In genomic region chr19:14517840-14518505, GRCh38 we compare ENCODE assay signal across 1 cellular context.
TF ChIP-seq lines count a peak whose summit lies in the region.

TSS of gene DNAJB1 (minus strand) at chr19:14518397. CDS start at chr19:14518349, 48 bp downstream.

TF ChIP-seq in HEK293, 187 proteins besides CTCF, POLR2A, EP300 and RAD21 (continued from another document and continues in another):
- TF ChIP-seq PRDM2 (tag by site-specific recombination; IDR thresholded peaks at IDR 0.05; ENCODE audit: borderline replicate concordance) (no peak), KLF8 (tag by site-specific recombination; IDR thresholded peaks at IDR 0.05) (0 out of 2 replicates have a peak, but pooled peaks have one; percentile 45), ZNF843 (tag by site-specific recombination; IDR thresholded peaks at IDR 0.05) (peak; percentile 63), ZNF211 (tag by site-specific recombination; IDR thresholded peaks at IDR 0.05; ENCODE audit: low read depth) (no peak), BCL11A (tag by site-specific recombination; IDR thresholded peaks at IDR 0.05; ENCODE audit: low read depth) (no peak), ZBTB20 (tag by site-specific recombination; IDR thresholded peaks at IDR 0.05) (peak; percentile 8; the same call in 1 of the 2 replicates), WT1 (tag by site-specific recombination; IDR thresholded peaks at IDR 0.05) (no peak), MEIS1 (CRISPR knock-in tag; IDR thresholded peaks at IDR 0.05; ENCODE audit: borderline replicate concordance) (no peak), ZNF138 (tag by site-specific recombination; IDR thresholded peaks at IDR 0.05; ENCODE audit: borderline replicate concordance) (no peak; the same call in 1 of the 2 replicates), ZNF792 (tag by site-specific recombination; IDR thresholded peaks at IDR 0.05) (0 out of 2 replicates have a peak, but pooled peaks have one; percentile 51), GLI4 (tag by site-specific recombination; IDR thresholded peaks at IDR 0.05) (0 out of 2 replicates have a peak, but pooled peaks have one; percentile 75), ZNF580 (tag by site-specific recombination; IDR thresholded peaks at IDR 0.05) (no peak; the same call in 1 of the 2 replicates), ZNF274 (IDR thresholded peaks at IDR 0.05; ENCODE audit: low read length) (no peak), ZNF274 (tag by site-specific recombination; IDR thresholded peaks at IDR 0.05; ENCODE audit: borderline replicate concordance) (no peak), ZNF624 (tag by site-specific recombination; IDR thresholded peaks at IDR 0.05) (no peak), ZBTB11 (tag by site-specific recombination; conservative IDR thresholded peaks at IDR 0.05; ENCODE audit: low read depth) (peak; percentile 75; the same call in 1 of the 2 replicates), ZNF449 (tag by site-specific recombination; IDR thresholded peaks at IDR 0.05) (no peak), ZNF785 (tag by site-specific recombination; IDR thresholded peaks at IDR 0.05) (no peak), ZNF146 (tag by site-specific recombination; IDR thresholded peaks at IDR 0.05) (peak; percentile 35; the same call in 1 of the 2 replicates), ZNF658 (tag by site-specific recombination; IDR thresholded peaks at IDR 0.05) (no peak), ZBTB48 (tag by site-specific recombination; IDR thresholded peaks at IDR 0.05) (no peak), ZNF350 (tag by site-specific recombination; IDR thresholded peaks at IDR 0.05) (no peak), ZNF239 (tag by site-specific recombination; IDR thresholded peaks at IDR 0.05) (no peak), ZSCAN18 (tag by site-specific recombination; IDR thresholded peaks at IDR 0.05) (no peak), HOXD13 (CRISPR knock-in tag; IDR thresholded peaks at IDR 0.05; ENCODE audit: borderline replicate concordance) (no peak), ZSCAN30 (tag by site-specific recombination; IDR thresholded peaks at IDR 0.05) (peak; percentile 67; the same call in 1 of the 2 replicates), ZNF266 (tag by site-specific recombination; IDR thresholded peaks at IDR 0.05; ENCODE audit: low read depth) (no peak), ZNF391 (tag by site-specific recombination; IDR thresholded peaks at IDR 0.05; ENCODE audit: borderline replicate concordance, low read depth) (peak; percentile 72; the same call in 1 of the 2 replicates), ZNF423 (tag by site-specific recombination; IDR thresholded peaks at IDR 0.05) (no peak), PBX3 (CRISPR knock-in tag; IDR thresholded peaks at IDR 0.05) (no peak; the same call in 1 of the 2 replicates), ZNF514 (tag by site-specific recombination; IDR thresholded peaks at IDR 0.05) (no peak), YY2 (tag by site-specific recombination; IDR thresholded peaks at IDR 0.05) (no peak), SCRT1 (tag by site-specific recombination; IDR thresholded peaks at IDR 0.05; ENCODE audit: borderline replicate concordance) (no peak), ZNF121 (tag by site-specific recombination; IDR thresholded peaks at IDR 0.05) (no peak), ZNF169 (tag by site-specific recombination; IDR thresholded peaks at IDR 0.05) (peak; percentile 63; the same call in 1 of the 2 replicates), ZNF513 (tag by site-specific recombination; IDR thresholded peaks at IDR 0.05) (0 out of 2 replicates have a peak, but pooled peaks have one; percentile 25), GFI1B (tag by site-specific recombination; IDR thresholded peaks at IDR 0.05) (no peak), TSHZ1 (tag by site-specific recombination; IDR thresholded peaks at IDR 0.05; ENCODE audit: borderline replicate concordance) (no peak), ZNF18 (tag by site-specific recombination; IDR thresholded peaks at IDR 0.05) (0 out of 2 replicates have a peak, but pooled peaks have one; percentile 35), ZBTB17 (tag by site-specific recombination; IDR thresholded peaks at IDR 0.05) (no peak)
